In the genomic region with DNA sequence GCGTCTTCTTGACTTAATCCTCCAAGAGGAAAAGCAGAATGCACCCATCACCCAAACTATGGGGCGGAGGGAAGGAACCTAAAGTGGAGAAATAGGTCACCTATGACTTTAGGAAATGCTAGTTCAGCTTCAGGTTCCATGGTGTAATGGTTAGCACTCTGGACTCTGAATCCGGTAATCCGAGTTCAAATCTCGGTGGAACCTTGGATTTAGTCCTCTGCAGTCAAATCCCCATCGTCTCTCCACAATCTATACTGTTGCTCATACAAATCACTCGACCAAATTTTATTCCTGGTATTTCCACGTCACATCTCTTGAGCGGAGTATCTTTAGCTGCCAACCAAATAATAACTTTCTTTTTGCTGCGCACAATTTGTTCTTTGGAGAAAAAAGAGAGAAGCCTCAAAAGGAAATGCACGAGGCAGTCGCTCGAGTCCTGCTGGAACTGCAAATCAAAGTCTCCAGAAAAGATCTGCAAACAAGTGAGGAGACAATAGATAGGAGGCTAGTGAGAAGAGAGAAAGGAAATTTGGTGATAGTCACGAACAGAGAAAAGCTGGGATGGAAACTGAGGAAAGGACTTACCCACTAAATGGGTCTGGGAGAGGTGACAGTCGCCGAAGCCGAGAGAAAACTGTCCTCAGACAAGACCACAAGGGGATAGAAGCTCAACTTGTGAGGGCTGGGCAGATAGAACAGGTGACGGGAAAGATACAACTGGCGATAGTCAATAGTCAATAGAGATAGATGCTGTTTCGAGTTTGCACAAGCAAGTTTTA, we compare ENCODE assay signal across 1 cellular context.
TF ChIP-seq lines count a peak whose summit lies in the region.

No MANE protein-coding gene starts in this region.

TF ChIP-seq in HEK293, 187 proteins besides CTCF, POLR2A, EP300 and RAD21 (continued from another document and continues in another):
- TF ChIP-seq, protein P1, sequence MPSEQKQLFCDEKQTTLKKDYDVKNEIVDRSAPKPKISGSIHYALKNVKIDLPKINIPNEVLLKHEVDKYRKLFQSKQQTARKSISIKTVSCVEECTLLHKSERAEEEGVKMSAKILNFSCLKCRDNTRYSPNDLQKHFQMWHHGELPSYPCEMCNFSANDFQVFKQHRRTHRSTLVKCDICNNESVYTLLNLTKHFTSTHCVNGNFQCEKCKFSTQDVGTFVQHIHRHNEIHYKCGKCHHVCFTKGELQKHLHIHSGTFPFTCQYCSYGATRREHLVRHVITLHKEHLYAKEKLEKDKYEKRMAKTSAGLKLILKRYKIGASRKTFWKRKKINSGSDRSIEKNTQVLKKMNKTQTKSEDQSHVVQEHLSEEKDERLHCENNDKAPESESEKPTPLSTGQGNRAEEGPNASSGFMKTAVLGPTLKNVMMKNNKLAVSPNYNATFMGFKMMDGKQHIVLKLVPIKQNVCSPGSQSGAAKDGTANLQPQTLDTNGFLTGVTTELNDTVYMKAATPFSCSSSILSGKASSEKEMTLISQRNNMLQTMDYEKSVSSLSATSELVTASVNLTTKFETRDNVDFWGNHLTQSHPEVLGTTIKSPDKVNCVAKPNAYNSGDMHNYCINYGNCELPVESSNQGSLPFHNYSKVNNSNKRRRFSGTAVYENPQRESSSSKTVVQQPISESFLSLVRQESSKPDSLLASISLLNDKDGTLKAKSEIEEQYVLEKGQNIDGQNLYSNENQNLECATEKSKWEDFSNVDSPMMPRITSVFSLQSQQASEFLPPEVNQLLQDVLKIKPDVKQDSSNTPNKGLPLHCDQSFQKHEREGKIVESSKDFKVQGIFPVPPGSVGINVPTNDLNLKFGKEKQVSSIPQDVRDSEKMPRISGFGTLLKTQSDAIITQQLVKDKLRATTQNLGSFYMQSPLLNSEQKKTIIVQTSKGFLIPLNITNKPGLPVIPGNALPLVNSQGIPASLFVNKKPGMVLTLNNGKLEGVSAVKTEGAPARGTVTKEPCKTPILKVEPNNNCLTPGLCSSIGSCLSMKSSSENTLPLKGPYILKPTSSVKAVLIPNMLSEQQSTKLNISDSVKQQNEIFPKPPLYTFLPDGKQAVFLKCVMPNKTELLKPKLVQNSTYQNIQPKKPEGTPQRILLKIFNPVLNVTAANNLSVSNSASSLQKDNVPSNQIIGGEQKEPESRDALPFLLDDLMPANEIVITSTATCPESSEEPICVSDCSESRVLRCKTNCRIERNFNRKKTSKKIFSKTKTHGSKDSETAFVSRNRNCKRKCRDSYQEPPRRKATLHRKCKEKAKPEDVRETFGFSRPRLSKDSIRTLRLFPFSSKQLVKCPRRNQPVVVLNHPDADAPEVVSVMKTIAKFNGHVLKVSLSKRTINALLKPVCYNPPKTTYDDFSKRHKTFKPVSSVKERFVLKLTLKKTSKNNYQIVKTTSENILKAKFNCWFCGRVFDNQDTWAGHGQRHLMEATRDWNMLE (tag by site-specific recombination; conservative IDR thresholded peaks at IDR 0.05; ENCODE audit: low read depth): 0 out of 2 replicates have a peak, but pooled peaks have one; percentile 33
- no peak for TF ChIP-seq ZNF544 (tag by site-specific recombination; IDR thresholded peaks at IDR 0.05)
- TF ChIP-seq ZSCAN23 (tag by site-specific recombination; IDR thresholded peaks at IDR 0.05): 0 out of 2 replicates have a peak, but pooled peaks have one; percentile 23
- TF ChIP-seq ZNF76 (tag by site-specific recombination; IDR thresholded peaks at IDR 0.05; ENCODE audit: borderline replicate concordance, low read depth): no peak
- peak; percentile 70; the same call in 1 of the 2 replicates for TF ChIP-seq ZBTB17 (tag by site-specific recombination; IDR thresholded peaks at IDR 0.05)
- TF ChIP-seq MEIS1 (CRISPR knock-in tag; IDR thresholded peaks at IDR 0.05; ENCODE audit: borderline replicate concordance): no peak
- TF ChIP-seq ZFP37 (tag by site-specific recombination; IDR thresholded peaks at IDR 0.05): no peak; the same call in none of the 2 replicates
- no peak for TF ChIP-seq RBAK (tag by site-specific recombination; IDR thresholded peaks at IDR 0.05)
- TF ChIP-seq ZNF274 (IDR thresholded peaks at IDR 0.05; ENCODE audit: low read length): no peak
- TF ChIP-seq ZNF274 (tag by site-specific recombination; IDR thresholded peaks at IDR 0.05; ENCODE audit: borderline replicate concordance): no peak
- TF ChIP-seq ZNF155 (tag by site-specific recombination; IDR thresholded peaks at IDR 0.05): no peak
- TF ChIP-seq, protein P2, sequence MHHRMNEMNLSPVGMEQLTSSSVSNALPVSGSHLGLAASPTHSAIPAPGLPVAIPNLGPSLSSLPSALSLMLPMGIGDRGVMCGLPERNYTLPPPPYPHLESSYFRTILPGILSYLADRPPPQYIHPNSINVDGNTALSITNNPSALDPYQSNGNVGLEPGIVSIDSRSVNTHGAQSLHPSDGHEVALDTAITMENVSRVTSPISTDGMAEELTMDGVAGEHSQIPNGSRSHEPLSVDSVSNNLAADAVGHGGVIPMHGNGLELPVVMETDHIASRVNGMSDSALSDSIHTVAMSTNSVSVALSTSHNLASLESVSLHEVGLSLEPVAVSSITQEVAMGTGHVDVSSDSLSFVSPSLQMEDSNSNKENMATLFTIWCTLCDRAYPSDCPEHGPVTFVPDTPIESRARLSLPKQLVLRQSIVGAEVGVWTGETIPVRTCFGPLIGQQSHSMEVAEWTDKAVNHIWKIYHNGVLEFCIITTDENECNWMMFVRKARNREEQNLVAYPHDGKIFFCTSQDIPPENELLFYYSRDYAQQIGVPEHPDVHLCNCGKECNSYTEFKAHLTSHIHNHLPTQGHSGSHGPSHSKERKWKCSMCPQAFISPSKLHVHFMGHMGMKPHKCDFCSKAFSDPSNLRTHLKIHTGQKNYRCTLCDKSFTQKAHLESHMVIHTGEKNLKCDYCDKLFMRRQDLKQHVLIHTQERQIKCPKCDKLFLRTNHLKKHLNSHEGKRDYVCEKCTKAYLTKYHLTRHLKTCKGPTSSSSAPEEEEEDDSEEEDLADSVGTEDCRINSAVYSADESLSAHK (tag by site-specific recombination; IDR thresholded peaks at IDR 0.05): 0 out of 2 replicates have a peak, but pooled peaks have one; percentile 16
- TF ChIP-seq GLIS2 (tag by site-specific recombination; IDR thresholded peaks at IDR 0.05): no peak
- TF ChIP-seq ZNF629 (tag by site-specific recombination; IDR thresholded peaks at IDR 0.05): peak; percentile 66; the same call in 1 of the 2 replicates
- peak; percentile 70 for TF ChIP-seq GFI1B (tag by site-specific recombination; IDR thresholded peaks at IDR 0.05)
- peak; percentile 51 for TF ChIP-seq KLF8 (tag by site-specific recombination; IDR thresholded peaks at IDR 0.05)
- no peak for TF ChIP-seq ZNF785 (tag by site-specific recombination; IDR thresholded peaks at IDR 0.05)
- TF ChIP-seq, protein P3, sequence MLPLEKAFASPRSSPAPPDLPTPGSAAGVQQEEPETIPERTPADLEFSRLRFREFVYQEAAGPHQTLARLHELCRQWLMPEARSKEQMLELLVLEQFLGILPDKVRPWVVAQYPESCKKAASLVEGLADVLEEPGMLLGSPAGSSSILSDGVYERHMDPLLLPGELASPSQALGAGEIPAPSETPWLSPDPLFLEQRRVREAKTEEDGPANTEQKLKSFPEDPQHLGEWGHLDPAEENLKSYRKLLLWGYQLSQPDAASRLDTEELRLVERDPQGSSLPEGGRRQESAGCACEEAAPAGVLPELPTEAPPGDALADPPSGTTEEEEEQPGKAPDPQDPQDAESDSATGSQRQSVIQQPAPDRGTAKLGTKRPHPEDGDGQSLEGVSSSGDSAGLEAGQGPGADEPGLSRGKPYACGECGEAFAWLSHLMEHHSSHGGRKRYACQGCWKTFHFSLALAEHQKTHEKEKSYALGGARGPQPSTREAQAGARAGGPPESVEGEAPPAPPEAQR (tag by site-specific recombination; IDR thresholded peaks at IDR 0.05): 0 out of 2 replicates have a peak, but pooled peaks have one; percentile 33
- TF ChIP-seq, protein P4, sequence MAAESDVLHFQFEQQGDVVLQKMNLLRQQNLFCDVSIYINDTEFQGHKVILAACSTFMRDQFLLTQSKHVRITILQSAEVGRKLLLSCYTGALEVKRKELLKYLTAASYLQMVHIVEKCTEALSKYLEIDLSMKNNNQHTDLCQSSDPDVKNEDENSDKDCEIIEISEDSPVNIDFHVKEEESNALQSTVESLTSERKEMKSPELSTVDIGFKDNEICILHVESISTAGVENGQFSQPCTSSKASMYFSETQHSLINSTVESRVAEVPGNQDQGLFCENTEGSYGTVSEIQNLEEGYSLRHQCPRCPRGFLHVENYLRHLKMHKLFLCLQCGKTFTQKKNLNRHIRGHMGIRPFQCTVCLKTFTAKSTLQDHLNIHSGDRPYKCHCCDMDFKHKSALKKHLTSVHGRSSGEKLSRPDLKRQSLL (tag by site-specific recombination; IDR thresholded peaks at IDR 0.05): peak; percentile 82
- peak; percentile 59; the same call in 1 of the 2 replicates for TF ChIP-seq ZNF501 (tag by site-specific recombination; IDR thresholded peaks at IDR 0.05)
- TF ChIP-seq PRDM1 (tag by site-specific recombination; IDR thresholded peaks at IDR 0.05): peak; percentile 89
- peak; percentile 76 for TF ChIP-seq IKZF3 (tag by site-specific recombination; IDR thresholded peaks at IDR 0.05)
- no peak for TF ChIP-seq ZNF791 (tag by site-specific recombination; IDR thresholded peaks at IDR 0.05)
- TF ChIP-seq, protein P5, sequence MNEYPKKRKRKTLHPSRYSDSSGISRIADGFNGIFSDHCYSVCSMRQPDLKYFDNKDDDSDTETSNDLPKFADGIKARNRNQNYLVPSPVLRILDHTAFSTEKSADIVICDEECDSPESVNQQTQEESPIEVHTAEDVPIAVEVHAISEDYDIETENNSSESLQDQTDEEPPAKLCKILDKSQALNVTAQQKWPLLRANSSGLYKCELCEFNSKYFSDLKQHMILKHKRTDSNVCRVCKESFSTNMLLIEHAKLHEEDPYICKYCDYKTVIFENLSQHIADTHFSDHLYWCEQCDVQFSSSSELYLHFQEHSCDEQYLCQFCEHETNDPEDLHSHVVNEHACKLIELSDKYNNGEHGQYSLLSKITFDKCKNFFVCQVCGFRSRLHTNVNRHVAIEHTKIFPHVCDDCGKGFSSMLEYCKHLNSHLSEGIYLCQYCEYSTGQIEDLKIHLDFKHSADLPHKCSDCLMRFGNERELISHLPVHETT (tag by site-specific recombination; IDR thresholded peaks at IDR 0.05): peak; percentile 78
- TF ChIP-seq ZNF548 (tag by site-specific recombination; IDR thresholded peaks at IDR 0.05): no peak
- TF ChIP-seq ZNF394 (tag by site-specific recombination; IDR thresholded peaks at IDR 0.05; ENCODE audit: borderline replicate concordance): peak; percentile 62; the same call in 1 of the 2 replicates
- no peak for TF ChIP-seq ZNF621 (tag by site-specific recombination; IDR thresholded peaks at IDR 0.05)
- peak; percentile 97 for TF ChIP-seq ZNF660 (tag by site-specific recombination; IDR thresholded peaks at IDR 0.05)
- TF ChIP-seq GLIS1 (tag by site-specific recombination; IDR thresholded peaks at IDR 0.05): no peak
- TF ChIP-seq, protein P6, sequence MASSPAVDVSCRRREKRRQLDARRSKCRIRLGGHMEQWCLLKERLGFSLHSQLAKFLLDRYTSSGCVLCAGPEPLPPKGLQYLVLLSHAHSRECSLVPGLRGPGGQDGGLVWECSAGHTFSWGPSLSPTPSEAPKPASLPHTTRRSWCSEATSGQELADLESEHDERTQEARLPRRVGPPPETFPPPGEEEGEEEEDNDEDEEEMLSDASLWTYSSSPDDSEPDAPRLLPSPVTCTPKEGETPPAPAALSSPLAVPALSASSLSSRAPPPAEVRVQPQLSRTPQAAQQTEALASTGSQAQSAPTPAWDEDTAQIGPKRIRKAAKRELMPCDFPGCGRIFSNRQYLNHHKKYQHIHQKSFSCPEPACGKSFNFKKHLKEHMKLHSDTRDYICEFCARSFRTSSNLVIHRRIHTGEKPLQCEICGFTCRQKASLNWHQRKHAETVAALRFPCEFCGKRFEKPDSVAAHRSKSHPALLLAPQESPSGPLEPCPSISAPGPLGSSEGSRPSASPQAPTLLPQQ (tag by site-specific recombination; IDR thresholded peaks at IDR 0.05): peak; percentile 47
- no peak for TF ChIP-seq ZNF248 (tag by site-specific recombination; IDR thresholded peaks at IDR 0.05)
- peak; percentile 51 for TF ChIP-seq ZNF510 (tag by site-specific recombination; IDR thresholded peaks at IDR 0.05; ENCODE audit: insufficient replicate concordance)
- TF ChIP-seq ZNF24 (tag by site-specific recombination; IDR thresholded peaks at IDR 0.05): peak; percentile 55; the same call in 1 of the 2 replicates
- TF ChIP-seq, protein P7, sequence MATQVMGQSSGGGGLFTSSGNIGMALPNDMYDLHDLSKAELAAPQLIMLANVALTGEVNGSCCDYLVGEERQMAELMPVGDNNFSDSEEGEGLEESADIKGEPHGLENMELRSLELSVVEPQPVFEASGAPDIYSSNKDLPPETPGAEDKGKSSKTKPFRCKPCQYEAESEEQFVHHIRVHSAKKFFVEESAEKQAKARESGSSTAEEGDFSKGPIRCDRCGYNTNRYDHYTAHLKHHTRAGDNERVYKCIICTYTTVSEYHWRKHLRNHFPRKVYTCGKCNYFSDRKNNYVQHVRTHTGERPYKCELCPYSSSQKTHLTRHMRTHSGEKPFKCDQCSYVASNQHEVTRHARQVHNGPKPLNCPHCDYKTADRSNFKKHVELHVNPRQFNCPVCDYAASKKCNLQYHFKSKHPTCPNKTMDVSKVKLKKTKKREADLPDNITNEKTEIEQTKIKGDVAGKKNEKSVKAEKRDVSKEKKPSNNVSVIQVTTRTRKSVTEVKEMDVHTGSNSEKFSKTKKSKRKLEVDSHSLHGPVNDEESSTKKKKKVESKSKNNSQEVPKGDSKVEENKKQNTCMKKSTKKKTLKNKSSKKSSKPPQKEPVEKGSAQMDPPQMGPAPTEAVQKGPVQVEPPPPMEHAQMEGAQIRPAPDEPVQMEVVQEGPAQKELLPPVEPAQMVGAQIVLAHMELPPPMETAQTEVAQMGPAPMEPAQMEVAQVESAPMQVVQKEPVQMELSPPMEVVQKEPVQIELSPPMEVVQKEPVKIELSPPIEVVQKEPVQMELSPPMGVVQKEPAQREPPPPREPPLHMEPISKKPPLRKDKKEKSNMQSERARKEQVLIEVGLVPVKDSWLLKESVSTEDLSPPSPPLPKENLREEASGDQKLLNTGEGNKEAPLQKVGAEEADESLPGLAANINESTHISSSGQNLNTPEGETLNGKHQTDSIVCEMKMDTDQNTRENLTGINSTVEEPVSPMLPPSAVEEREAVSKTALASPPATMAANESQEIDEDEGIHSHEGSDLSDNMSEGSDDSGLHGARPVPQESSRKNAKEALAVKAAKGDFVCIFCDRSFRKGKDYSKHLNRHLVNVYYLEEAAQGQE (tag by site-specific recombination; IDR thresholded peaks at IDR 0.05): no peak
- no peak for TF ChIP-seq GLI4 (tag by site-specific recombination; IDR thresholded peaks at IDR 0.05)
- no peak for TF ChIP-seq ZNF266 (tag by site-specific recombination; IDR thresholded peaks at IDR 0.05; ENCODE audit: low read depth)
- TF ChIP-seq ZIC2 (tag by site-specific recombination; IDR thresholded peaks at IDR 0.05): no peak
- no peak for TF ChIP-seq ZNF585B (tag by site-specific recombination; IDR thresholded peaks at IDR 0.05)
- TF ChIP-seq, protein P8, sequence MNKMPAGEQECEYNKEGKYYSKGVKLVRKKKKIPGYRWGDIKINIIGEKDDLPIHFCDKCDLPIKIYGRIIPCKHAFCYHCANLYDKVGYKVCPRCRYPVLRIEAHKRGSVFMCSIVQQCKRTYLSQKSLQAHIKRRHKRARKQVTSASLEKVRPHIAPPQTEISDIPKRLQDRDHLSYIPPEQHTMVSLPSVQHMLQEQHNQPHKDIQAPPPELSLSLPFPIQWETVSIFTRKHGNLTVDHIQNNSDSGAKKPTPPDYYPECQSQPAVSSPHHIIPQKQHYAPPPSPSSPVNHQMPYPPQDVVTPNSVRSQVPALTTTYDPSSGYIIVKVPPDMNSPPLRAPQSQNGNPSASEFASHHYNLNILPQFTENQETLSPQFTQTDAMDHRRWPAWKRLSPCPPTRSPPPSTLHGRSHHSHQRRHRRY (tag by site-specific recombination; IDR thresholded peaks at IDR 0.05): no peak
